ENCODE assay signal across 2 cellular contexts in the genomic region with DNA sequence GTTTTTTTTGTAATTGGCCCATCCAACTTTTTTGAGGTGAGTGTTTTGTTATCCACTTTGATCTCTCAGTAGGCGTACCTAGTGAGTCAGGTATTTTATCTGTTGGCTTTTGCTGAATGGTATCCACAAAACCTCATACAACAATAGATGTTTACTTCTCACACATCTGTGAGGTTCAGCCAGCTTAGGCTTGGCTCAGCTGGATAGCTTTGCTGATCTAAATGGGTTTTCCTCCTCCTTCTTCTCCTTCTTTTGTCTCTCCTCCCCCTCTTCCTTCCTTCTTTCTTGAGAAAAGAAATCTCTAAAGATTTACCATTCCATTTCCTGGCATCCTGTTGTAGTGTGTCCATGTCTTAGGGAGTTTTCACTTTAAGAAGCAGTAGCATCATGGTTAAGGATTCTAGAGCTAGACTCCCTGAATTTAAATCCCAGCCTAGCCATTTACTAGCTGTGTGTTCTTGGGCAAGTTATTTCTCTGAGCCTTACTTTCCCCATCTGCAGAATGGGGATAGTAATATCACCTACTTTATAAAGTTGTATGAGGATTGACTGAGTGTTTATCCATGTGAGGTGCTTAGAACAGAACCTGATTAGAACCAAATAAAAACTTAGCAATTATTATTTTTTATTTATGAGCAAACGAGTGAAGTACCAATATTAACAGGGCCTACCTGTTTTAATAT.
TF ChIP-seq lines count a peak whose summit lies in the region.

No MANE protein-coding gene starts in this region.

TF ChIP-seq in SK-N-SH, 30 proteins besides CTCF, POLR2A, EP300 and RAD21 (continued from another document):
- TF ChIP-seq REST (IDR thresholded peaks at IDR 0.05; ENCODE audit: low read depth, low read length): no peak
- TF ChIP-seq, protein P1, sequence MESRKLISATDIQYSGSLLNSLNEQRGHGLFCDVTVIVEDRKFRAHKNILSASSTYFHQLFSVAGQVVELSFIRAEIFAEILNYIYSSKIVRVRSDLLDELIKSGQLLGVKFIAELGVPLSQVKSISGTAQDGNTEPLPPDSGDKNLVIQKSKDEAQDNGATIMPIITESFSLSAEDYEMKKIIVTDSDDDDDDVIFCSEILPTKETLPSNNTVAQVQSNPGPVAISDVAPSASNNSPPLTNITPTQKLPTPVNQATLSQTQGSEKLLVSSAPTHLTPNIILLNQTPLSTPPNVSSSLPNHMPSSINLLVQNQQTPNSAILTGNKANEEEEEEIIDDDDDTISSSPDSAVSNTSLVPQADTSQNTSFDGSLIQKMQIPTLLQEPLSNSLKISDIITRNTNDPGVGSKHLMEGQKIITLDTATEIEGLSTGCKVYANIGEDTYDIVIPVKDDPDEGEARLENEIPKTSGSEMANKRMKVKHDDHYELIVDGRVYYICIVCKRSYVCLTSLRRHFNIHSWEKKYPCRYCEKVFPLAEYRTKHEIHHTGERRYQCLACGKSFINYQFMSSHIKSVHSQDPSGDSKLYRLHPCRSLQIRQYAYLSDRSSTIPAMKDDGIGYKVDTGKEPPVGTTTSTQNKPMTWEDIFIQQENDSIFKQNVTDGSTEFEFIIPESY (IDR thresholded peaks at IDR 0.05; ENCODE audit: borderline replicate concordance, low read depth): no peak
- TF ChIP-seq YY1 (IDR thresholded peaks at IDR 0.05; ENCODE audit: low read depth): no peak
- TF ChIP-seq MEF2A (IDR thresholded peaks at IDR 0.05; ENCODE audit: borderline replicate concordance, low read depth): no peak
- TF ChIP-seq FOSL2 (IDR thresholded peaks at IDR 0.05; ENCODE audit: borderline replicate concordance, low read depth): no peak
- TF ChIP-seq RXRA (IDR thresholded peaks at IDR 0.05; ENCODE audit: borderline replicate concordance, low read depth): no peak
- TF ChIP-seq JUND (IDR thresholded peaks at IDR 0.05): no peak

TF ChIP-seq in SK-N-SH treated with all-trans-retinoic acid at 6 μM for 48 hours, 23 proteins besides CTCF, POLR2A, EP300 and RAD21 (continued from another document):
- TF ChIP-seq CREB5 (CRISPR knock-in tag; IDR thresholded peaks at IDR 0.05; ENCODE audit: low read depth) (no peak), TOX (CRISPR knock-in tag; IDR thresholded peaks at IDR 0.05; ENCODE audit: borderline replicate concordance) (no peak), PPARA (CRISPR knock-in tag; IDR thresholded peaks at IDR 0.05; ENCODE audit: borderline replicate concordance) (no peak), CSDC2 (CRISPR knock-in tag; IDR thresholded peaks at IDR 0.05) (no peak), ISL1 (CRISPR knock-in tag; IDR thresholded peaks at IDR 0.05) (no peak), ESRRG (CRISPR knock-in tag; IDR thresholded peaks at IDR 0.05) (no peak), ZNF70 (CRISPR knock-in tag; IDR thresholded peaks at IDR 0.05) (no peak), BACH2 (CRISPR knock-in tag; IDR thresholded peaks at IDR 0.05; ENCODE audit: borderline replicate concordance) (no peak), OSR1 (CRISPR knock-in tag; IDR thresholded peaks at IDR 0.05) (no peak)
- TF ChIP-seq, protein P2, sequence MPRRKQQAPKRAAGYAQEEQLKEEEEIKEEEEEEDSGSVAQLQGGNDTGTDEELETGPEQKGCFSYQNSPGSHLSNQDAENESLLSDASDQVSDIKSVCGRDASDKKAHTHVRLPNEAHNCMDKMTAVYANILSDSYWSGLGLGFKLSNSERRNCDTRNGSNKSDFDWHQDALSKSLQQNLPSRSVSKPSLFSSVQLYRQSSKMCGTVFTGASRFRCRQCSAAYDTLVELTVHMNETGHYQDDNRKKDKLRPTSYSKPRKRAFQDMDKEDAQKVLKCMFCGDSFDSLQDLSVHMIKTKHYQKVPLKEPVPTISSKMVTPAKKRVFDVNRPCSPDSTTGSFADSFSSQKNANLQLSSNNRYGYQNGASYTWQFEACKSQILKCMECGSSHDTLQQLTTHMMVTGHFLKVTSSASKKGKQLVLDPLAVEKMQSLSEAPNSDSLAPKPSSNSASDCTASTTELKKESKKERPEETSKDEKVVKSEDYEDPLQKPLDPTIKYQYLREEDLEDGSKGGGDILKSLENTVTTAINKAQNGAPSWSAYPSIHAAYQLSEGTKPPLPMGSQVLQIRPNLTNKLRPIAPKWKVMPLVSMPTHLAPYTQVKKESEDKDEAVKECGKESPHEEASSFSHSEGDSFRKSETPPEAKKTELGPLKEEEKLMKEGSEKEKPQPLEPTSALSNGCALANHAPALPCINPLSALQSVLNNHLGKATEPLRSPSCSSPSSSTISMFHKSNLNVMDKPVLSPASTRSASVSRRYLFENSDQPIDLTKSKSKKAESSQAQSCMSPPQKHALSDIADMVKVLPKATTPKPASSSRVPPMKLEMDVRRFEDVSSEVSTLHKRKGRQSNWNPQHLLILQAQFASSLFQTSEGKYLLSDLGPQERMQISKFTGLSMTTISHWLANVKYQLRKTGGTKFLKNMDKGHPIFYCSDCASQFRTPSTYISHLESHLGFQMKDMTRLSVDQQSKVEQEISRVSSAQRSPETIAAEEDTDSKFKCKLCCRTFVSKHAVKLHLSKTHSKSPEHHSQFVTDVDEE (CRISPR knock-in tag; IDR thresholded peaks at IDR 0.05): no peak
TF ChIP-seq in SK-N-SH treated with all-trans-retinoic acid at 6 μM for 48 hours: peak in this region for 0.
